In genomic region chr22:30326704-30327362, GRCh38 we compare ENCODE assay signal across 8 cellular contexts. TPM values are rescaled to one million over a fixed set of nuclear protein-coding genes. Genes with fewer than 3 reads are reported as not detected.
DNase-seq lines count a peak whose midpoint lies in the region; ATAC-seq and TF ChIP-seq lines count a peak whose summit lies in the region.

Gene TBC1D10A, minus strand, starts transcription at chr22:30326941. Its CDS starts 60 bp downstream, at chr22:30326881.

- H3K27me3 Mint-ChIP-seq in activated CD4-positive, alpha-beta T cell treated with anti-CD3 and anti-CD28 coated beads for 36 hours, result no peaks in the 10 kb centered on the region
- no peaks in the 10 kb centered on the region for H3K27me3 Mint-ChIP-seq in chondrocyte (ENCODE audit: low read depth)

- peak within 1 kb of the TSS; percentile 82 for H3K4me3 Mint-ChIP-seq in activated CD4-positive, alpha-beta T cell treated with anti-CD3 and anti-CD28 coated beads for 36 hours
- peak within 1 kb of the TSS; percentile 83 for H3K4me3 Mint-ChIP-seq in chondrocyte (ENCODE audit: unreplicated experiment)

- CTCF ChIA-PET in activated CD4-positive, alpha-beta T cell treated with anti-CD3 and anti-CD28 coated beads for 36 hours (lab: Charles Lee), result interaction anchor here (0.6 to 5.1 kb wide), 10 partner anchors 8 to 91 kb away, joined by 3 to 45 read pairs (median 4); partner anchors contain the start of gene CASTOR1

- H3K27ac Mint-ChIP-seq in activated CD4-positive, alpha-beta T cell treated with anti-CD3 and anti-CD28 coated beads for 36 hours, result peak within 1 kb of the TSS; percentile 89
- H3K27ac Mint-ChIP-seq in chondrocyte (ENCODE audit: unreplicated experiment), result peak within 1 kb of the TSS; percentile 89

- TF ChIP-seq POLR2A in GM19193 (IDR thresholded peaks at IDR 0.05; ENCODE audit: extremely low read depth, insufficient read depth, insufficient read length), result peak; percentile 79

- H3K4me3 ChIP-seq in kidney epithelial cell (ENCODE audit: low read depth, low read length), result peak within 1 kb of the TSS; percentile 67

- POLR2A ChIA-PET in activated CD4-positive, alpha-beta T cell treated with anti-CD3 and anti-CD28 coated beads for 36 hours (lab: Charles Lee), result interaction anchor here (0.6 to 1.8 kb wide), 10 partner anchors 9 to 489 kb away, joined by 3 to 6 read pairs (median 4); partner anchors contain the start of genes ASCC2, CCDC157, SEC14L2 and SF3A1

- intact Hi-C loops in activated CD4-positive, alpha-beta T cell treated with anti-CD3 and anti-CD28 coated beads for 36 hours (cut with DNase I, micrococcal nuclease), result loop anchor here (1.0 to 5.0 kb wide), 12 partner anchors 20 to 722 kb away; partner anchors contain the start of genes CASTOR1 (in 2 of the 2), RNF215 (in 2 of the 2), SF3A1 (in 2 of the 2) and ASCC2 (in 1 of the 2)

- TF ChIP-seq CTCF in chondrocyte (IDR thresholded peaks at IDR 0.05) (no peak), kidney epithelial cell (IDR thresholded peaks at IDR 0.05; ENCODE audit: insufficient read depth, low read length, poor library complexity, severe bottlenecking) (no peak)

- DNase-seq in AML-193 (lab: John Stamatoyannopoulos, UW) (peak; percentile 80 to 83), NCI-H460 (ENCODE audit: extremely low read depth, low read depth) (peak; percentile 73), chondrocyte (ENCODE audit: low spot score) (no peak), kidney epithelial cell (ENCODE audit: low read depth) (peak; percentile 70)
- DNase-seq in activated CD4-positive, alpha-beta T cell treated with anti-CD3 and anti-CD28 coated beads for 36 hours, result peak; percentile 97
- DNase-seq in stimulated activated CD4-positive, alpha-beta T cell treated with anti-CD3 and anti-CD28 coated beads, Interleukin-15, amount 100 ng/mL, for 24 hours, result peak; percentile 95

- no peaks in the 10 kb centered on the region for H3K36me3 ChIP-seq in kidney epithelial cell (ENCODE audit: control insufficient read depth, insufficient read depth, low read length)

- peak; percentile 88 for ATAC-seq in HG03432 (IDR thresholded peaks at IDR 0.05; ENCODE audit: unreplicated experiment)
- peak; percentile 87 for ATAC-seq in activated CD4-positive, alpha-beta T cell treated with anti-CD3 and anti-CD28 coated beads for 36 hours

- no peaks in the 10 kb centered on the region for H3K27me3 ChIP-seq in kidney epithelial cell (ENCODE audit: control insufficient read depth, insufficient read depth, low read length)

- H3K9me3 Mint-ChIP-seq in activated CD4-positive, alpha-beta T cell treated with anti-CD3 and anti-CD28 coated beads for 36 hours (ENCODE audit: low read depth), result no peaks in the 10 kb centered on the region
- no peaks in the 10 kb centered on the region for H3K9me3 Mint-ChIP-seq in chondrocyte (ENCODE audit: low read depth)

- H3K36me3 Mint-ChIP-seq in activated CD4-positive, alpha-beta T cell treated with anti-CD3 and anti-CD28 coated beads for 36 hours (ENCODE audit: low read depth), result peaks cover 18% of the 10 kb centered on the region
- H3K36me3 Mint-ChIP-seq in chondrocyte (ENCODE audit: low read depth), result peaks cover 3% of the 10 kb centered on the region

- peaks cover 45% of the 10 kb centered on the region for H3K4me1 Mint-ChIP-seq in activated CD4-positive, alpha-beta T cell treated with anti-CD3 and anti-CD28 coated beads for 36 hours
- peaks cover 55% of the 10 kb centered on the region for H3K4me1 Mint-ChIP-seq in chondrocyte (ENCODE audit: low read depth)

RNA-seq across cellular contexts. Expression of gene TBC1D10A, which starts in this region (rescaled TPM):
- 4.0 and 4.6 TPM in 2 replicates for total RNA-seq in NCI-H460 (2014; rRNA removed; shearing (Covaris generic))
- 8.7 and 13.6 TPM in 2 replicates for polyA plus RNA-seq in NCI-H460 (2014; cell fraction: nucleus; rRNA removed)
- 10 to 100 TPM; 20.1 to 21.6 TPM for total RNA-seq in activated CD4-positive, alpha-beta T cell treated with anti-CD3 and anti-CD28 coated beads for 36 hours
- total RNA-seq in chondrocyte (24.3 to 28.0 TPM (median 26.9 TPM) in 3 replicates), kidney epithelial cell (21.6 and 23.9 TPM in 2 replicates)
